Comparison of ENCODE assay signal across 8 cellular contexts in the genomic region with DNA sequence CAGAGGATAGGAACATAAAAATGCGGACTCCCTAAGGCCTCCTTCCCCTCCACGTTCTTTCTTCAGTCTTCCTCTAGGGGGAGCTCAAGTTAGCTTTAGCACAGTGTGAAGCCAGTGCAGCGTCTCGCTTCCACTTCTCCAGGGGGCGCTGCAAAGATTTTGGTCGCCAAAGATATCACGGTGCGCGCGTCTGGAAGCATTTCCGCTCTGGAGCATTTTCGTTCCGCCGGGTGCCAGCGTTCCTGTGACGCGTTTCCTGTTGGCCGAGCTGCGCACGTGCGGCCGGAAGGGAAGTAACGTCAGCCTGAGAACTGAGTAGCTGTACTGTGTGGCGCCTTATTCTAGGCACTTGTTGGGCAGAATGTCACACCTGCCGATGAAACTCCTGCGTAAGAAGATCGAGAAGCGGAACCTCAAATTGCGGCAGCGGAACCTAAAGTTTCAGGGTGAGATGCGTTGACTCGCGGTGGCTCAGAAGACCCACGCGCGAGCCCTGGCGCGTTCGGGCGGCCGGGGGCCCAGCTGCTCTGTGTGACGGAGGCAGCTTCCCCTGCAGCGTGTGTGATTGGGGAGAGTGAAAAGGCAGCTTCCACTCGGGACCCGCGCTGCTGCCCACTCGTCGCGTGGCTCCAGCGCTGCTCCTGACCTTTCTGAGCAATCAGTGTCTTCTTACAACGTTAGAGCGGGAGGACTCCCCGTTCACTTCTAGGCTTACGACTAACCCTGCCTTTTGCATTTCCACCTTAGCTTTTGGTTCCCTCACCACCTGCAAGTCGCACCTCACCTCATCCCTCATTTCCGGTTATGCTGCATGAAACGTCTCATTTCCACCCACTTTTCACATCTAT. TPM values are rescaled to one million over a fixed set of nuclear protein-coding genes. Genes with fewer than 3 reads are reported as not detected.
DNase-seq lines count a peak whose midpoint lies in the region; ATAC-seq, FAIRE-seq and TF ChIP-seq lines count a peak whose summit lies in the region.

A gene (plus strand): TSS at position 275 of the 848 bp plus-strand sequence. CDS start 87 bp downstream, at position 362.

- H3K9ac ChIP-seq in HUES64 (ENCODE audit: low read depth, low read length) (peak within 1 kb of the TSS; percentile 81), OCI-LY1 (ENCODE audit: low read length) (peak within 1 kb of the TSS; percentile 89)

- peak within 1 kb of the TSS; percentile 99 for H3K4me3 Mint-ChIP-seq in endothelial cell (ENCODE audit: unreplicated experiment)

- H3K9me3 ChIP-seq in HUES64 (ENCODE audit: insufficient read depth, low read depth, low read length) (no peaks in the 10 kb centered on the region), OCI-LY1 (ENCODE audit: low read length) (no peaks in the 10 kb centered on the region)

- H3K4me3 ChIP-seq in HUES64 (ENCODE audit: low read length) = peak within 1 kb of the TSS; percentile 87
- peak within 1 kb of the TSS; percentile 84 for H3K4me3 ChIP-seq in OCI-LY1 (ENCODE audit: low read depth, low read length, poor library complexity, severe bottlenecking)

- no peaks in the 10 kb centered on the region; the same call in none of the 2 replicates for H4K20me1 ChIP-seq in OCI-LY1 (ENCODE audit: insufficient read depth, low read length)

- H3K9me3 Mint-ChIP-seq in endothelial cell (ENCODE audit: unreplicated experiment) = no peaks in the 10 kb centered on the region

- peaks cover 37% of the 10 kb centered on the region for H3K79me2 ChIP-seq in OCI-LY1 (ENCODE audit: insufficient read depth, low read length)

- peak; percentile 61 for FAIRE-seq in D721Med (lab: Jason Lieb, UNC)

- H3K27me3 Mint-ChIP-seq in endothelial cell (ENCODE audit: unreplicated experiment) = peaks cover 7% of the 10 kb centered on the region

- peak within 1 kb of the TSS; percentile 98 for H3K4me2 ChIP-seq in OCI-LY1 (ENCODE audit: low read length)

- H3K27ac ChIP-seq in HUES64 (ENCODE audit: low read depth, low read length) (peak within 1 kb of the TSS; percentile 75), OCI-LY1 (ENCODE audit: low read depth, low read length, poor library complexity, severe bottlenecking) (peak within 1 kb of the TSS; percentile 68)

- H3K27ac Mint-ChIP-seq in endothelial cell (ENCODE audit: unreplicated experiment) = peak within 1 kb of the TSS; percentile 99

- peaks cover 14% of the 10 kb centered on the region for H3K4me1 Mint-ChIP-seq in endothelial cell (ENCODE audit: unreplicated experiment)

- H3K4me1 ChIP-seq in HUES64 (ENCODE audit: insufficient read depth, low read length) = peaks cover 23% of the 10 kb centered on the region
- H3K4me1 ChIP-seq in OCI-LY1 (ENCODE audit: insufficient read depth, low read length, severe bottlenecking) = peaks cover 26% of the 10 kb centered on the region

- H3K9me2 ChIP-seq in OCI-LY1 (ENCODE audit: low read depth, low read length) = no peaks in the 10 kb centered on the region

- no peaks in the 10 kb centered on the region for H3F3A ChIP-seq in OCI-LY1 (ENCODE audit: insufficient read depth, low read length)

- H3K27me3 ChIP-seq in HUES64 (ENCODE audit: insufficient read depth, low read length) (no peaks in the 10 kb centered on the region), OCI-LY1 (ENCODE audit: insufficient read depth, low read length) (no peaks in the 10 kb centered on the region)

- TF ChIP-seq CTCF in D721Med (IDR thresholded peaks at IDR 0.05; ENCODE audit: insufficient read depth, missing control alignments) = peak; percentile 100
- peak; percentile 100 for TF ChIP-seq CTCF in OCI-LY1 (IDR thresholded peaks at IDR 0.05; ENCODE audit: low read length)
- TF ChIP-seq CTCF in endothelial cell (IDR thresholded peaks at IDR 0.05; ENCODE audit: unreplicated experiment) = peak; percentile 96

- H3K36me3 ChIP-seq in HUES64 (ENCODE audit: insufficient read depth, low read length) (peaks cover 41% of the 10 kb centered on the region), OCI-LY1 (ENCODE audit: insufficient read depth, low read length) (peaks cover 39% of the 10 kb centered on the region)

- DNase-seq in D721Med (ENCODE audit: insufficient read length, low spot score) = no peak
- peak; percentile 95 for DNase-seq in activated CD8-positive, alpha-beta memory T cell treated with anti-CD3 and anti-CD28 coated beads, Interleukin-2, amount 50 U/mL, for 48 hours
- DNase-seq in endothelial cell (ENCODE audit: low spot score) = peak; percentile 98
- peak; percentile 99 for DNase-seq in midbrain (lab: John Stamatoyannopoulos, UW)
- peak; percentile 92 to 94 for DNase-seq in stimulated activated CD8-positive, alpha-beta memory T cell treated with anti-CD3 and anti-CD28 coated beads, Interleukin-2, amount 100 ng/mL, for 48 hours (ENCODE audit: low read depth in 2 of 2)

- ATAC-seq in GM21423 (IDR thresholded peaks at IDR 0.05; ENCODE audit: unreplicated experiment) = peak; percentile 96

- peak within 1 kb of the TSS; percentile 82 for H2AFZ ChIP-seq in OCI-LY1 (ENCODE audit: low read length)

- peaks cover 26% of the 10 kb centered on the region for H3K36me3 Mint-ChIP-seq in endothelial cell (ENCODE audit: low read depth, unreplicated experiment)

- 1% methylated on average over 57 of the region's 57 CpGs for whole genome bisulfite sequencing in HUES64

RNA-seq across cellular contexts. Expression of the gene that starts here (rescaled TPM):
- polyA plus RNA-seq in HUES64 (2013, experiment 1 of 2) = 79.6 TPM
- polyA plus RNA-seq in HUES64 (2013, experiment 2 of 2) = 77.8 TPM
- total RNA-seq in endothelial cell (ENCODE audit: unreplicated experiment) = 67.3 TPM
